ENCODE assay signal across 8 cellular contexts in genomic region chr7:33903770-33904679, GRCh38. TPM values are rescaled to one million over a fixed set of nuclear protein-coding genes. Genes with fewer than 3 reads are reported as not detected.
DNase-seq lines count a peak whose midpoint lies in the region; ATAC-seq and TF ChIP-seq lines count a peak whose summit lies in the region.

No MANE protein-coding gene starts in this region.

- H3K4me3 Mint-ChIP-seq in activated CD4-positive, alpha-beta memory T cell treated with anti-CD3 and anti-CD28 coated beads for 36 hours, result peak overlapping the region; percentile 65
- H3K4me3 Mint-ChIP-seq in naive B cell (peak overlapping the region; percentile 73 to 88 (median 81)), type B pancreatic cell (peak overlapping the region; percentile 90)

- intact Hi-C loops in activated CD4-positive, alpha-beta memory T cell treated with anti-CD3 and anti-CD28 coated beads for 36 hours (cut with micrococcal nuclease), result no loop called here

- peak overlapping the region; percentile 81 for H3K4me3 ChIP-seq in fibroblast of the aortic adventitia (ENCODE audit: low read depth, low read length)

- ATAC-seq in naive B cell (ENCODE audit: low read depth in 2 of 2), result peak; percentile 42 to 50

- no peak overlapping the region for H3K27ac Mint-ChIP-seq in activated CD4-positive, alpha-beta memory T cell treated with anti-CD3 and anti-CD28 coated beads for 36 hours
- H3K27ac Mint-ChIP-seq in naive B cell (peak overlapping the region in 1 of 6 donors; percentile 62), type B pancreatic cell (no peak overlapping the region)

- CTCF ChIA-PET in HEK293T (lab: Yijun Ruan, JAX), result interaction anchor here (0.7 to 1.8 kb wide), 10 partner anchors 9 to 186 kb away, joined by 3 to 13 read pairs (median 4); no protein-coding TSS in a partner anchor
- CTCF ChIA-PET in activated CD4-positive, alpha-beta memory T cell treated with anti-CD3 and anti-CD28 coated beads for 36 hours (lab: Charles Lee), result interaction anchor here (0.8 to 2.0 kb wide), 7 partner anchors 8 to 719 kb away, joined by 3 to 9 read pairs (median 4); no protein-coding TSS in a partner anchor

- H3K4me1 Mint-ChIP-seq in activated CD4-positive, alpha-beta memory T cell treated with anti-CD3 and anti-CD28 coated beads for 36 hours (ENCODE audit: low read depth), result peaks cover 9% of the 10 kb centered on the region
- H3K4me1 Mint-ChIP-seq in naive B cell (peaks cover 6 to 16% (median 11%) of the 10 kb centered on the region in 3 donors), type B pancreatic cell (ENCODE audit: unreplicated experiment) (peaks cover 9% of the 10 kb centered on the region)

- no peaks in the 10 kb centered on the region for H3K36me3 Mint-ChIP-seq in activated CD4-positive, alpha-beta memory T cell treated with anti-CD3 and anti-CD28 coated beads for 36 hours
- H3K36me3 Mint-ChIP-seq in naive B cell (no peaks in the 10 kb centered on the region), type B pancreatic cell (peaks cover 4% of the 10 kb centered on the region)

- peaks cover 57% of the 10 kb centered on the region for H3K27me3 Mint-ChIP-seq in activated CD4-positive, alpha-beta memory T cell treated with anti-CD3 and anti-CD28 coated beads for 36 hours
- H3K27me3 Mint-ChIP-seq in naive B cell, result peaks cover 67 to 88% (median 72%) of the 10 kb centered on the region in 3 donors
- peaks cover 79% of the 10 kb centered on the region for H3K27me3 Mint-ChIP-seq in type B pancreatic cell

- TF ChIP-seq CTCF in fibroblast of the aortic adventitia (IDR thresholded peaks at IDR 0.05; ENCODE audit: insufficient read depth, low read length) (peak; percentile 13), type B pancreatic cell (conservative IDR thresholded peaks at IDR 0.05) (no peak)

- H3K9me3 Mint-ChIP-seq in activated CD4-positive, alpha-beta memory T cell treated with anti-CD3 and anti-CD28 coated beads for 36 hours, result no peaks in the 10 kb centered on the region
- no peaks in the 10 kb centered on the region for H3K9me3 Mint-ChIP-seq in naive B cell
- no peaks in the 10 kb centered on the region for H3K9me3 Mint-ChIP-seq in type B pancreatic cell

- DNase-seq in COLO668 (lab: John Stamatoyannopoulos, UW; ENCODE audit: unreplicated experiment) (peak; percentile 46), HEK293T (ENCODE audit: extremely low spot score) (peak; percentile 49), fibroblast of the aortic adventitia (ENCODE audit: low read depth) (peak; percentile 73), naive B cell (no peak), type B pancreatic cell (ENCODE audit: extremely low spot score, unreplicated experiment) (no peak), middle frontal gyrus (ENCODE audit: extremely low spot score, low spot score) (no peak), NCI-H2196 (lab: John Stamatoyannopoulos, UW; ENCODE audit: unreplicated experiment) (no peak)
- peak; percentile 51 for DNase-seq in activated CD4-positive, alpha-beta memory T cell treated with anti-CD3 and anti-CD28 coated beads for 36 hours

- POLR2A ChIA-PET in HEK293T (lab: Yijun Ruan, JAX), result interaction anchor here (0.8 to 2.2 kb wide), 16 partner anchors 9 to 842 kb away, joined by 3 to 13 read pairs (median 4); partner anchors contain the start of gene NT5C3A
- POLR2A ChIA-PET in activated CD4-positive, alpha-beta memory T cell treated with anti-CD3 and anti-CD28 coated beads for 36 hours (lab: Charles Lee), result no interaction called here

TF ChIP-seq in HEK293T, 16 proteins besides CTCF, POLR2A, EP300 and RAD21:
- TF ChIP-seq CTBP1 (IDR thresholded peaks at IDR 0.05; ENCODE audit: borderline replicate concordance) (no peak), ZNF384 (IDR thresholded peaks at IDR 0.05) (no peak), L3MBTL2 (conservative IDR thresholded peaks at IDR 0.05) (peak; percentile 61)

RNA-seq across cellular contexts. Expression of gene BMPER, which starts 1.3 kb away (rescaled TPM):
- not detected for total RNA-seq in activated CD4-positive, alpha-beta memory T cell treated with anti-CD3 and anti-CD28 coated beads for 36 hours
- total RNA-seq in fibroblast of the aortic adventitia (ENCODE audit: low replicate concordance) (45.4 and 157 TPM in 2 replicates), type B pancreatic cell (ENCODE audit: low replicate concordance) (2.5 and 10.2 TPM in 2 replicates)
- polyA plus RNA-seq in naive B cell (ENCODE audit: low read depth in 6 of 6), result not detected

Comparison
In these comparisons a context has a peak if more than half of its experiments do, and no peak if none do; other contexts are left out.
1. DNase-seq: peak in COLO668 (single experiment), HEK293T (single experiment), activated CD4-positive, alpha-beta memory T cell treated with anti-CD3 and anti-CD28 coated beads for 36 hours (single experiment) and fibroblast of the aortic adventitia (single experiment); none in naive B cell (single experiment), type B pancreatic cell (single experiment), middle frontal gyrus (single experiment) and NCI-H2196 (single experiment).
2. Peak in every context shown above with its lines, with median percentiles within 50 percentile points of each other: H3K4me3 Mint-ChIP-seq.